In genomic region chr9:62838024-62838718, GRCh38 we compare ENCODE assay signal across 1 cellular context.
TF ChIP-seq lines count a peak whose summit lies in the region.

No MANE protein-coding gene starts in this region.

TF ChIP-seq in HEK293, 187 proteins besides CTCF, POLR2A, EP300 and RAD21 (continued from another document):
- TF ChIP-seq ZNF692 (tag by site-specific recombination; IDR thresholded peaks at IDR 0.05) (peak; percentile 68; the same call in 1 of the 2 replicates), EGR2 (tag by site-specific recombination; IDR thresholded peaks at IDR 0.05; ENCODE audit: low read depth) (peak; percentile 82), ZFHX2 (tag by site-specific recombination; conservative IDR thresholded peaks at IDR 0.05) (peak; percentile 79), ZSCAN30 (tag by site-specific recombination; IDR thresholded peaks at IDR 0.05) (peak; percentile 37; the same call in 1 of the 2 replicates), ZEB2 (tag by site-specific recombination; IDR thresholded peaks at IDR 0.05) (0 out of 2 replicates have a peak, but pooled peaks have one; percentile 23), ZNF660 (tag by site-specific recombination; IDR thresholded peaks at IDR 0.05) (peak; percentile 69; the same call in 1 of the 2 replicates), ZBTB8A (tag by site-specific recombination; IDR thresholded peaks at IDR 0.05) (peak; percentile 99), ZBTB20 (tag by site-specific recombination; IDR thresholded peaks at IDR 0.05) (peak; percentile 83), ZBTB17 (tag by site-specific recombination; IDR thresholded peaks at IDR 0.05) (peak; percentile 87), KLF1 (tag by site-specific recombination; IDR thresholded peaks at IDR 0.05) (peak; percentile 33), SP3 (tag by site-specific recombination; IDR thresholded peaks at IDR 0.05) (peak; percentile 58), GLIS1 (tag by site-specific recombination; IDR thresholded peaks at IDR 0.05) (0 out of 2 replicates have a peak, but pooled peaks have one; percentile 31), KLF9 (tag by site-specific recombination; IDR thresholded peaks at IDR 0.05; ENCODE audit: low read depth) (peak; percentile 50; the same call in 1 of the 2 replicates)
